Comparison of ENCODE assay signal across 1 cellular context in the genomic region with DNA sequence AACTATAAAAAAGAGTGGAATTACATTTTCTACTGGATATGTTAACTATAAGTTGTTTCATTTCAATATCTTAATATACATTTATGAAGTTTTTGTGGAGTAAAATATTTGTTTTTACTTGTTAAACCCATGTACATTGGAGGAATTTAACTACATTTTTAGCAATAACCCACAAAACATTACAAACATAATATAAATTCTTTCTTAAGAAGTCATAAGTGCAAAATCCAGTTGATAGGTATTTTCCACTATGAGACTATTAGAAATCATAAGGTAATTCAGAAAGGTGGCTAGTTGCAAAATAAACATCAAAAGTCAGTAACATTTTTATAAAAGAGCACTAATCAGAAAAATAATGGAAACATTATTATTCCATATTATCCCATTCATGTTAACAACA.
TF ChIP-seq lines count a peak whose summit lies in the region.

No MANE protein-coding gene starts in this region.

TF ChIP-seq in IMR-90, 13 proteins besides CTCF, POLR2A, EP300 and RAD21 (continued from another document):
- no peak for TF ChIP-seq CEBPB (IDR thresholded peaks at IDR 0.05; ENCODE audit: low read depth, low read length)
